In the genomic region with DNA sequence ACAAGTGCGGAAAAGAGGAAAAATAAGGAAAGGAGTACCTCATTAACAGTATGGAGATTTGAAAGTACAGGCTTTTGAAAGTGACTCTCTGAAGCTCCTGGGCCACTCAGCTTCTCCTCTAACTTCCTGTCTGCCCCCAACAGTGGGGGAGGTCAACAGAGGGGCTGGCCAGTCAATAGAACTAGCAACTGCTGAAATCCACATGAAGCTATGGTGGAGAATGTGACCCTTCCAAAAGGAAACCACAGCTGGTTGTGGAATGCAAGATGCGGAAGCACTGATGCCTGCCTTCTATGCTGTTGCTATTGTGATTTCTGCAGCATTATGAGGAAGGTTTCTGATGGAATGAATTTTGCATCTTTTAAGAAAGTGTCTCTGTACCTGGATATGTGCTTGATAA, we compare ENCODE assay signal across 14 cellular contexts. TPM values are rescaled to one million over a fixed set of nuclear protein-coding genes. Genes with fewer than 3 reads are reported as not detected.
DNase-seq lines count a peak whose midpoint lies in the region; ATAC-seq and TF ChIP-seq lines count a peak whose summit lies in the region.
"Had no signal": no experiment of that assay in that cellular context is flagged by ENCODE, and none has a peak within 500 bp of the region (broad histone marks: within the 10 kb centered on the region; RNA-seq: fewer than 3 reads in every experiment).

No MANE protein-coding gene starts in this region.

- H3K9me3 ChIP-seq in right atrium auricular region (peaks cover 0 to 7% of the 10 kb centered on the region in 2 donors), heart left ventricle (peaks cover 0 to 9% (median 2%) of the 10 kb centered on the region in 12 donors), thoracic aorta (no peaks in the 10 kb centered on the region), breast epithelium (no peaks in the 10 kb centered on the region)
- H3K9me3 ChIP-seq: upper lobe of right lung had no signal

- TF ChIP-seq CTCF in right atrium auricular region (IDR thresholded peaks at IDR 0.05) (no peak), heart left ventricle (IDR thresholded peaks at IDR 0.05) (no peak), thoracic aorta (IDR thresholded peaks at IDR 0.05) (no peak), breast epithelium (IDR thresholded peaks at IDR 0.05) (no peak)

- H3K27me3 ChIP-seq in right atrium auricular region (no peaks in the 10 kb centered on the region), heart left ventricle (peaks cover 0 to 14% (median 0%) of the 10 kb centered on the region in 9 donors), thoracic aorta (replicated peaks; ENCODE audit: insufficient read depth) (no peaks in the 10 kb centered on the region), breast epithelium (no peaks in the 10 kb centered on the region)
- H3K27me3 ChIP-seq: upper lobe of right lung had no signal

- ATAC-seq in heart left ventricle (no peak), thoracic aorta (ENCODE audit: insufficient number of reproducible peaks, low FRiP score, low read depth) (no peak)
- ATAC-seq: activated T-cell treated with anti-CD3 and anti-CD28 coated beads, Interleukin-2, amount 50 U/mL, for 4 hours; gastrocnemius medialis; SK-N-SH treated with all-trans-retinoic acid at 6 μM for 48 hours; upper lobe of right lung had no signal

- H3K27ac ChIP-seq in right atrium auricular region, result peak overlapping the region; percentile 72 to 85
- peak overlapping the region in 6 of 12 donors; percentile 34 to 87 (median 82) for H3K27ac ChIP-seq in heart left ventricle
- H3K27ac ChIP-seq in thoracic aorta, result no peak overlapping the region
- H3K27ac ChIP-seq in breast epithelium, result no peak overlapping the region
- H3K27ac ChIP-seq: gastrocnemius medialis, upper lobe of right lung had no signal

- peak overlapping the region; percentile 58 to 63 for H3K4me3 ChIP-seq in right atrium auricular region
- H3K4me3 ChIP-seq in heart left ventricle, result peak overlapping the region in 4 of 12 donors; percentile 57 to 81 (median 62)
- H3K4me3 ChIP-seq in thoracic aorta, result peak overlapping the region; percentile 71
- no peak overlapping the region for H3K4me3 ChIP-seq in breast epithelium
- H3K4me3 ChIP-seq: lung had no signal

- H3K4me1 ChIP-seq in right atrium auricular region (peaks cover 0 to 43% of the 10 kb centered on the region in 2 donors), heart left ventricle (peaks cover 0 to 39% (median 18%) of the 10 kb centered on the region in 12 donors), thoracic aorta (ENCODE audit: control insufficient read depth in 1 of 2, low read depth in 2 of 2) (peaks cover 12 to 21% of the 10 kb centered on the region in 2 donors), breast epithelium (no peaks in the 10 kb centered on the region)

- no peaks in the 10 kb centered on the region for H3K36me3 ChIP-seq in right atrium auricular region
- H3K36me3 ChIP-seq in heart left ventricle, result no peaks in the 10 kb centered on the region
- H3K36me3 ChIP-seq in thoracic aorta, result no peaks in the 10 kb centered on the region
- H3K36me3 ChIP-seq in breast epithelium, result no peaks in the 10 kb centered on the region
- H3K36me3 ChIP-seq: gastrocnemius medialis, upper lobe of right lung had no signal

- no peak for TF ChIP-seq POLR2A in heart left ventricle (IDR thresholded peaks at IDR 0.05)
- no peak for TF ChIP-seq POLR2A in breast epithelium (IDR thresholded peaks at IDR 0.05)

- no peak for DNase-seq in right atrium auricular region (ENCODE audit: low spot score)
- no peak for DNase-seq in heart left ventricle
- peak; percentile 19 for DNase-seq in RPMI7951 (ENCODE audit: low read depth)
- peak; percentile 53 for DNase-seq in hepatic stellate cell (ENCODE audit: low spot score)
- DNase-seq in thoracic aorta (ENCODE audit: low spot score), result no peak
- DNase-seq in middle frontal gyrus (ENCODE audit: extremely low spot score, low spot score), result no peak
- DNase-seq in NCI-H1694 treated with DMSO at 0.1 percent for 48 hours (lab: John Stamatoyannopoulos, UW), result no peak
- DNase-seq in breast epithelium (ENCODE audit: low spot score in 2 of 2), result no peak
- DNase-seq: activated CD4-positive, CD25-positive, alpha-beta regulatory T cell treated with anti-CD3 and anti-CD28 coated beads, Interleukin-2, amount 50 U/mL, for 72 hours; activated T-cell treated with anti-CD3 and anti-CD28 coated beads, Interleukin-2, amount 50 U/mL, for 4 hours; gastrocnemius medialis; upper lobe of right lung had no signal

- WGBS in heart left ventricle, 4 donors, result 72 to 75% (median 75%) methylated on average over 2 of the region's 2 CpGs

- intact Hi-C loops in heart left ventricle (cut with DNase I) (loop anchor here in 7 of 10 donors (1.0 to 10.0 kb wide), 5 partner anchors 88 to 148 kb away; no protein-coding TSS in a partner anchor), breast epithelium (cut with DNase I; ENCODE audit: low total_unique reads) (no loop called here)

RNA-seq across cellular contexts. Expression of a gene that starts 2.4 kb away (rescaled TPM):
- total RNA-seq in right atrium auricular region (100 to 1,000 TPM in 1 of 2 donors, 10 to 100 TPM in 1; 42.3 to 180 TPM), heart left ventricle (100 to 1,000 TPM in 1 of 9 donors, 10 to 100 TPM in 8; 20.5 to 130 (median 47.4) TPM), thoracic aorta (1 to 10 TPM in 1 of 2 donors, under 1 TPM in 1; 0.63 to 1.9 TPM), breast epithelium (1 to 10 TPM; 1.6 to 6.4 (median 1.6) TPM)
- 10 to 100 TPM in 1 of 2 donors, 1 to 10 TPM in 1; 5.6 to 35.8 TPM for polyA plus RNA-seq in heart left ventricle
- total RNA-seq in RPMI7951 (2014; rRNA removed; shearing (Covaris generic)), result not detected in 2 replicates
- total RNA-seq: activated T-cell treated with anti-CD3 and anti-CD28 coated beads, Interleukin-2, amount 50 U/mL, for 4 hours had no signal

Comparison
In these comparisons a context has a peak if more than half of its experiments do, and no peak if none do; other contexts are left out.
1. DNase-seq: peak in RPMI7951 (single experiment) and hepatic stellate cell (single experiment); none in right atrium auricular region (single experiment), heart left ventricle (0 of 5), thoracic aorta (single experiment), middle frontal gyrus (single experiment), NCI-H1694 treated with DMSO at 0.1 percent for 48 hours (single experiment) and breast epithelium (0 of 2).
2. H3K27ac ChIP-seq: peak in right atrium auricular region (2 of 2); none in thoracic aorta (0 of 2) and breast epithelium (0 of 2).
3. H3K4me3 ChIP-seq: peak in right atrium auricular region (2 of 2) and thoracic aorta (single experiment); none in breast epithelium (0 of 3).